ENCODE assay signal across 2 cellular contexts in the genomic region with DNA sequence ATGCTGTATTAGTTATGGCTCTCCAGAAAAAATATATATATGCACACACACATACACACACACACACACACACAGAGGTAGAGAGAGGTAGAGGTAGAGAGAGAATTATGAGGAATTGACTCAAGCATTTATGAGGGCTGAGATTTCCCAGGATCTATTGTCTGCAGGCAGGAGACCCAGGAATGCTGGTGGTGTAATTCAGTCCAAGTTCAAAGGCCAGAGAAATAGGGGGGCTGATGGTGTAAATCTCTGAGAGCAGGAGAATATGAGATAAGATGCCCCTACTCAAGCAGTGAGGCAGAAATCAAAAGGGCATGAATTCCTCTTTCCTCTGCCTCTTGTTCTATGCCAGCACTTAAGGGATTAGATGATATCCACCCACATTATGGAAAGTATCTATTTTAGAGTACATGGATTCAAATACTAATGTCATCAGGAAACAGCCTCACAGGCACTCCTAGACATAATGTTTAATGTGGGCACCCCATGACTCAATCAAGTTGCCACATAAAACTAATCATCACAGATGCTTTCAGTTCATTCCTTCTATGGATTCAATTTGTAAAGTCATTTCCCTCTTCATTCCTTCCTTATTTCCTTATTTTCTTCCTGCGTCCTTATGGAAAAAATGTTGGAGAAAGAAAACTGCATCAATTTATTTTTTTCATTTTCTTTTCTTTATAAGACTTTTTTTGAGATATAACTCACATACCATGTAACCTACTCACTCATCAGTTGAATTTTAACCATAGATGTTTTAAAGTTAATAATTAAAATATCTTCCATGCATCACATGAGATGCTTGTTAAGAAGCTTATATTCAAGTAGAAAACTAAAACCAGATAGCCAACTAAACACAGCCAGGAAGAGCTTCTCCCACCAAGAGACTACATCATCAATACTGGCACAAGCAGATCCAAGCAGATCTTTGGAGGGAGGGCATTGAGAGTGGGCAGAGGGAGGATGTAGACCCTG.
TF ChIP-seq lines count a peak whose summit lies in the region.

No MANE protein-coding gene starts in this region.

TF ChIP-seq in A549, 52 proteins besides CTCF, POLR2A, EP300 and RAD21 (continued from another document):
- TF ChIP-seq FOSL2 (IDR thresholded peaks at IDR 0.05) (peak; percentile 11; the same call in 1 of the 2 replicates), FOSL2 (CRISPR knock-in tag; IDR thresholded peaks at IDR 0.05) (no peak), JUNB (IDR thresholded peaks at IDR 0.05) (peak; percentile 28; the same call in 1 of the 2 replicates), FOSB (CRISPR knock-in tag; IDR thresholded peaks at IDR 0.05) (no peak), EHF (CRISPR knock-in tag; IDR thresholded peaks at IDR 0.05) (no peak), NPAS2 (CRISPR knock-in tag; IDR thresholded peaks at IDR 0.05; ENCODE audit: borderline replicate concordance) (no peak), ZC3H11A (IDR thresholded peaks at IDR 0.05) (no peak)
TF ChIP-seq in A549: peak in this region for 2.

TF ChIP-seq in GM23338, 12 proteins besides CTCF, POLR2A, EP300 and RAD21 (continued from another document):
- TF ChIP-seq, protein P1, sequence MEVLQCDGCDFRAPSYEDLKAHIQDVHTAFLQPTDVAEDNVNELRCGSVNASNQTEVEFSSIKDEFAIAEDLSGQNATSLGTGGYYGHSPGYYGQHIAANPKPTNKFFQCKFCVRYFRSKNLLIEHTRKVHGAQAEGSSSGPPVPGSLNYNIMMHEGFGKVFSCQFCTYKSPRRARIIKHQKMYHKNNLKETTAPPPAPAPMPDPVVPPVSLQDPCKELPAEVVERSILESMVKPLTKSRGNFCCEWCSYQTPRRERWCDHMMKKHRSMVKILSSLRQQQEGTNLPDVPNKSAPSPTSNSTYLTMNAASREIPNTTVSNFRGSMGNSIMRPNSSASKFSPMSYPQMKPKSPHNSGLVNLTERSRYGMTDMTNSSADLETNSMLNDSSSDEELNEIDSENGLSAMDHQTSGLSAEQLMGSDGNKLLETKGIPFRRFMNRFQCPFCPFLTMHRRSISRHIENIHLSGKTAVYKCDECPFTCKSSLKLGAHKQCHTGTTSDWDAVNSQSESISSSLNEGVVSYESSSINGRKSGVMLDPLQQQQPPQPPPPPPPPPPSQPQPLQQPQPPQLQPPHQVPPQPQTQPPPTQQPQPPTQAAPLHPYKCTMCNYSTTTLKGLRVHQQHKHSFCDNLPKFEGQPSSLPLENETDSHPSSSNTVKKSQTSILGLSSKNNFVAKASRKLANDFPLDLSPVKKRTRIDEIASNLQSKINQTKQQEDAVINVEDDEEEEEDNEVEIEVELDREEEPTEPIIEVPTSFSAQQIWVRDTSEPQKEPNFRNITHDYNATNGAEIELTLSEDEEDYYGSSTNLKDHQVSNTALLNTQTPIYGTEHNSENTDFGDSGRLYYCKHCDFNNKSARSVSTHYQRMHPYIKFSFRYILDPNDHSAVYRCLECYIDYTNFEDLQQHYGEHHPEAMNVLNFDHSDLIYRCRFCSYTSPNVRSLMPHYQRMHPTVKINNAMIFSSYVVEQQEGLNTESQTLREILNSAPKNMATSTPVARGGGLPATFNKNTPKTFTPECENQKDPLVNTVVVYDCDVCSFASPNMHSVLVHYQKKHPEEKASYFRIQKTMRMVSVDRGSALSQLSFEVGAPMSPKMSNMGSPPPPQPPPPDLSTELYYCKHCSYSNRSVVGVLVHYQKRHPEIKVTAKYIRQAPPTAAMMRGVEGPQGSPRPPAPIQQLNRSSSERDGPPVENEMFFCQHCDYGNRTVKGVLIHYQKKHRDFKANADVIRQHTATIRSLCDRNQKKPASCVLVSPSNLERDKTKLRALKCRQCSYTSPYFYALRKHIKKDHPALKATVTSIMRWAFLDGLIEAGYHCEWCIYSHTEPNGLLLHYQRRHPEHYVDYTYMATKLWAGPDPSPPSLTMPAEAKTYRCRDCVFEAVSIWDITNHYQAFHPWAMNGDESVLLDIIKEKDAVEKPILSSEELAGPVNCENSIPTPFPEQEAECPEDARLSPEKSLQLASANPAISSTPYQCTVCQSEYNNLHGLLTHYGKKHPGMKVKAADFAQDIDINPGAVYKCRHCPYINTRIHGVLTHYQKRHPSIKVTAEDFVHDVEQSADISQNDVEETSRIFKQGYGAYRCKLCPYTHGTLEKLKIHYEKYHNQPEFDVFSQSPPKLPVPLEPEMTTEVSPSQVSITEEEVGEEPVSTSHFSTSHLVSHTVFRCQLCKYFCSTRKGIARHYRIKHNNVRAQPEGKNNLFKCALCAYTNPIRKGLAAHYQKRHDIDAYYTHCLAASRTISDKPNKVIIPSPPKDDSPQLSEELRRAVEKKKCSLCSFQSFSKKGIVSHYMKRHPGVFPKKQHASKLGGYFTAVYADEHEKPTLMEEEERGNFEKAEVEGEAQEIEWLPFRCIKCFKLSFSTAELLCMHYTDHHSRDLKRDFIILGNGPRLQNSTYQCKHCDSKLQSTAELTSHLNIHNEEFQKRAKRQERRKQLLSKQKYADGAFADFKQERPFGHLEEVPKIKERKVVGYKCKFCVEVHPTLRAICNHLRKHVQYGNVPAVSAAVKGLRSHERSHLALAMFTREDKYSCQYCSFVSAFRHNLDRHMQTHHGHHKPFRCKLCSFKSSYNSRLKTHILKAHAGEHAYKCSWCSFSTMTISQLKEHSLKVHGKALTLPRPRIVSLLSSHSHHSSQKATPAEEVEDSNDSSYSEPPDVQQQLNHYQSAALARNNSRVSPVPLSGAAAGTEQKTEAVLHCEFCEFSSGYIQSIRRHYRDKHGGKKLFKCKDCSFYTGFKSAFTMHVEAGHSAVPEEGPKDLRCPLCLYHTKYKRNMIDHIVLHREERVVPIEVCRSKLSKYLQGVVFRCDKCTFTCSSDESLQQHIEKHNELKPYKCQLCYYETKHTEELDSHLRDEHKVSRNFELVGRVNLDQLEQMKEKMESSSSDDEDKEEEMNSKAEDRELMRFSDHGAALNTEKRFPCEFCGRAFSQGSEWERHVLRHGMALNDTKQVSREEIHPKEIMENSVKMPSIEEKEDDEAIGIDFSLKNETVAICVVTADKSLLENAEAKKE (CRISPR knock-in tag; IDR thresholded peaks at IDR 0.05): no peak
- no peak for TF ChIP-seq EZH2 (IDR thresholded peaks at IDR 0.05; ENCODE audit: low read depth, unreplicated experiment)
- no peak for TF ChIP-seq JUNB (IDR thresholded peaks at IDR 0.05; ENCODE audit: unreplicated experiment)
- no peak for TF ChIP-seq EZH2phosphoT487 (IDR thresholded peaks at IDR 0.05; ENCODE audit: unreplicated experiment)
